In genomic region chr14:99230271-99231141, GRCh38 we compare ENCODE assay signal across 8 cellular contexts. TPM values are rescaled to one million over a fixed set of nuclear protein-coding genes. Genes with fewer than 3 reads are reported as not detected.
A peak's percentile ranks its signal among the peaks of the same experiment; 100 is the strongest.
DNase-seq lines count a peak whose midpoint lies in the region; ATAC-seq lines count a peak whose summit lies in the region.

No MANE protein-coding gene starts in this region.

- H3K4me3 Mint-ChIP-seq in activated T-helper 1 cell treated with anti-CD3 and anti-CD28 coated beads, Interleukin-12 subunit alpha, Interleukin-12 subunit beta, Interleukin-2, Interleukin-4 antibody, amounts not matched to agents 30 ng/mL and 10 ng/mL and 1 ng/mL, durations not matched to agents 14 hours and 24 hours and 36 hours: peak overlapping the region; percentile 78

- H3K36me3 Mint-ChIP-seq in activated T-helper 1 cell treated with anti-CD3 and anti-CD28 coated beads, Interleukin-12 subunit alpha, Interleukin-12 subunit beta, Interleukin-2, Interleukin-4 antibody, amounts not matched to agents 30 ng/mL and 10 ng/mL and 1 ng/mL, durations not matched to agents 14 hours and 24 hours and 36 hours (ENCODE audit: low read depth): peaks cover 29% of the 10 kb centered on the region

- H3K27me3 Mint-ChIP-seq in activated T-helper 1 cell treated with anti-CD3 and anti-CD28 coated beads, Interleukin-12 subunit alpha, Interleukin-12 subunit beta, Interleukin-2, Interleukin-4 antibody, amounts not matched to agents 30 ng/mL and 10 ng/mL and 1 ng/mL, durations not matched to agents 14 hours and 24 hours and 36 hours (ENCODE audit: insufficient read depth): no peaks in the 10 kb centered on the region

- no peak for ATAC-seq in HG03135 (IDR thresholded peaks at IDR 0.05; ENCODE audit: unreplicated experiment)

- intact Hi-C loops in activated T-helper 1 cell treated with anti-CD3 and anti-CD28 coated beads, Interleukin-12 subunit alpha, Interleukin-12 subunit beta, Interleukin-2, Interleukin-4 antibody, amounts not matched to agents 30 ng/mL and 10 ng/mL and 1 ng/mL, durations not matched to agents 14 hours and 24 hours and 36 hours (cut with micrococcal nuclease): loop anchor here (1.0 to 10.0 kb wide), 3 partner anchors 14 to 184 kb away; no protein-coding TSS in a partner anchor

- peaks cover 89% of the 10 kb centered on the region for H3K4me1 Mint-ChIP-seq in activated T-helper 1 cell treated with anti-CD3 and anti-CD28 coated beads, Interleukin-12 subunit alpha, Interleukin-12 subunit beta, Interleukin-2, Interleukin-4 antibody, amounts not matched to agents 30 ng/mL and 10 ng/mL and 1 ng/mL, durations not matched to agents 14 hours and 24 hours and 36 hours (ENCODE audit: low read depth)

- peak overlapping the region; percentile 98 for H3K27ac Mint-ChIP-seq in activated T-helper 1 cell treated with anti-CD3 and anti-CD28 coated beads, Interleukin-12 subunit alpha, Interleukin-12 subunit beta, Interleukin-2, Interleukin-4 antibody, amounts not matched to agents 30 ng/mL and 10 ng/mL and 1 ng/mL, durations not matched to agents 14 hours and 24 hours and 36 hours

- no peaks in the 10 kb centered on the region for H3K9me3 Mint-ChIP-seq in activated T-helper 1 cell treated with anti-CD3 and anti-CD28 coated beads, Interleukin-12 subunit alpha, Interleukin-12 subunit beta, Interleukin-2, Interleukin-4 antibody, amounts not matched to agents 30 ng/mL and 10 ng/mL and 1 ng/mL, durations not matched to agents 14 hours and 24 hours and 36 hours

- DNase-seq in RKO (ENCODE audit: low spot score) (peak; percentile 18), left kidney (ENCODE audit: low read depth, low spot score) (peak; percentile 82), NCI-H510A treated with DMSO at 0.1 percent for 48 hours (lab: John Stamatoyannopoulos, UW) (no peak), putamen (ENCODE audit: low spot score) (no peak), hippocampal formation (lab: John Stamatoyannopoulos, UW) (no peak)
- DNase-seq in activated T-helper 1 cell treated with anti-CD3 and anti-CD28 coated beads, Interleukin-12 subunit alpha, Interleukin-12 subunit beta, Interleukin-2, Interleukin-4 antibody, amounts not matched to agents 30 ng/mL and 10 ng/mL and 1 ng/mL, durations not matched to agents 14 hours and 24 hours and 36 hours (ENCODE audit: low spot score): peak; percentile 82
- DNase-seq in stimulated activated CD8-positive, alpha-beta memory T cell treated with anti-CD3 and anti-CD28 coated beads, Interleukin-7, amount 100 ng/mL, for 24 hours (ENCODE audit: low read depth): peak; percentile 59

RNA-seq across cellular contexts. Expression of gene BCL11B, which starts 41.5 kb away (rescaled TPM):
- 43.5 and 45.4 TPM in 2 replicates for total RNA-seq in activated T-helper 1 cell treated with anti-CD3 and anti-CD28 coated beads, Interleukin-12 subunit alpha, Interleukin-12 subunit beta, Interleukin-2, Interleukin-4 antibody, amounts not matched to agents 30 ng/mL and 10 ng/mL and 1 ng/mL, durations not matched to agents 14 hours and 24 hours and 36 hours

Comparison
In these comparisons a context has a peak if more than half of its experiments do, and no peak if none do; other contexts are left out.
1. DNase-seq: peak in RKO (single experiment), activated T-helper 1 cell treated with anti-CD3 and anti-CD28 coated beads, Interleukin-12 subunit alpha, Interleukin-12 subunit beta, Interleukin-2, Interleukin-4 antibody, amounts not matched to agents 30 ng/mL and 10 ng/mL and 1 ng/mL, durations not matched to agents 14 hours and 24 hours and 36 hours (single experiment), left kidney (single experiment) and stimulated activated CD8-positive, alpha-beta memory T cell treated with anti-CD3 and anti-CD28 coated beads, Interleukin-7, amount 100 ng/mL, for 24 hours (single experiment); none in NCI-H510A treated with DMSO at 0.1 percent for 48 hours (single experiment), putamen (single experiment) and hippocampal formation (0 of 2).